Comparison of ENCODE assay signal across 14 cellular contexts in genomic region chr17:38425744-38426143, GRCh38. TPM values are rescaled to one million over a fixed set of nuclear protein-coding genes. Genes with fewer than 3 reads are reported as not detected.
DNase-seq lines count a peak whose midpoint lies in the region; ATAC-seq and TF ChIP-seq lines count a peak whose summit lies in the region.
"Had no signal": no experiment of that assay in that cellular context is flagged by ENCODE, and none has a peak within 500 bp of the region (broad histone marks: within the 10 kb centered on the region; RNA-seq: fewer than 3 reads in every experiment).

No MANE protein-coding gene starts in this region.

- H3K27me3 ChIP-seq in vagina = no peaks in the 10 kb centered on the region
- H3K27me3 ChIP-seq: pancreas, Peyer's patch had no signal

- H3K4me1 Mint-ChIP-seq in natural killer cell = peaks cover 12 to 34% of the 10 kb centered on the region in 2 donors
- peaks cover 8 to 28% of the 10 kb centered on the region in 2 donors for H3K4me1 Mint-ChIP-seq in natural killer cell treated with Interleukin-12 subunit alpha and Interleukin-12 subunit beta and Interleukin-15 and Interleukin-18, amount 100 ng/mL, for 72 hours (ENCODE audit: low read depth in 2 of 2)

- no peak for TF ChIP-seq POLR2A in vagina (IDR thresholded peaks at IDR 0.05)

- H3K4me1 ChIP-seq in vagina = peaks cover 66% of the 10 kb centered on the region

- DNase-seq in natural killer cell (no peak), fibroblast of pulmonary artery (ENCODE audit: low read depth) (peak; percentile 52), omental fat pad (ENCODE audit: low spot score) (no peak), vagina (ENCODE audit: extremely low spot score in 2 of 2) (no peak), NCI-H1694 treated with DMSO at 0.1 percent for 48 hours (lab: John Stamatoyannopoulos, UW) (no peak)
- DNase-seq in natural killer cell treated with Interleukin-12 subunit alpha and Interleukin-12 subunit beta and Interleukin-15 and Interleukin-18, amount 100 ng/mL, for 72 hours (ENCODE audit: low spot score) = no peak
- DNase-seq: ACHN; activated CD8-positive, alpha-beta memory T cell treated with anti-CD3 and anti-CD28 coated beads for 24 hours; pancreas; Peyer's patch; stimulated activated CD4-positive, alpha-beta T cell treated with anti-CD3 and anti-CD28 coated beads, Interleukin-4, amount 100 ng/mL, for 4 hours; T1000 had no signal

- TF ChIP-seq CTCF in natural killer cell (IDR thresholded peaks at IDR 0.05) = no peak
- no peak for TF ChIP-seq CTCF in fibroblast of pulmonary artery (IDR thresholded peaks at IDR 0.05; ENCODE audit: low read length, missing control alignments)
- TF ChIP-seq CTCF in omental fat pad (IDR thresholded peaks at IDR 0.05) = no peak
- no peak for TF ChIP-seq CTCF in vagina (IDR thresholded peaks at IDR 0.05)

- H3K4me3 ChIP-seq in fibroblast of pulmonary artery (replicated peaks; ENCODE audit: low read depth, low read length) = no peak overlapping the region
- no peak overlapping the region for H3K4me3 ChIP-seq in vagina
- H3K4me3 ChIP-seq: pancreas, Peyer's patch had no signal

- intact Hi-C loops in natural killer cell (cut with micrococcal nuclease) (no loop called here), vagina (cut with DNase I) (loop anchor here (10.0 kb wide), 1 partner anchor 59 kb away; no protein-coding TSS in a partner anchor)

- no peaks in the 10 kb centered on the region for H3K9me3 Mint-ChIP-seq in natural killer cell
- no peaks in the 10 kb centered on the region for H3K9me3 Mint-ChIP-seq in natural killer cell treated with Interleukin-12 subunit alpha and Interleukin-12 subunit beta and Interleukin-15 and Interleukin-18, amount 100 ng/mL, for 72 hours

- no peaks in the 10 kb centered on the region for H3K36me3 Mint-ChIP-seq in natural killer cell
- H3K36me3 Mint-ChIP-seq in natural killer cell treated with Interleukin-12 subunit alpha and Interleukin-12 subunit beta and Interleukin-15 and Interleukin-18, amount 100 ng/mL, for 72 hours = no peaks in the 10 kb centered on the region

- peaks cover 29 to 36% of the 10 kb centered on the region in 2 donors for H3K27me3 Mint-ChIP-seq in natural killer cell (ENCODE audit: low read depth in 2 of 2)
- H3K27me3 Mint-ChIP-seq in natural killer cell treated with Interleukin-12 subunit alpha and Interleukin-12 subunit beta and Interleukin-15 and Interleukin-18, amount 100 ng/mL, for 72 hours = peaks cover 25 to 32% of the 10 kb centered on the region in 2 donors

- no peak overlapping the region for H3K27ac Mint-ChIP-seq in natural killer cell
- H3K27ac Mint-ChIP-seq in natural killer cell treated with Interleukin-12 subunit alpha and Interleukin-12 subunit beta and Interleukin-15 and Interleukin-18, amount 100 ng/mL, for 72 hours = no peak overlapping the region

- H3K9me3 ChIP-seq in vagina = no peaks in the 10 kb centered on the region
- H3K9me3 ChIP-seq: pancreas, Peyer's patch had no signal

- H3K27ac ChIP-seq in vagina = peak overlapping the region; percentile 92
- H3K27ac ChIP-seq: pancreas had no signal

- peak overlapping the region; percentile 49 for H3K4me3 Mint-ChIP-seq in natural killer cell
- H3K4me3 Mint-ChIP-seq in natural killer cell treated with Interleukin-12 subunit alpha and Interleukin-12 subunit beta and Interleukin-15 and Interleukin-18, amount 100 ng/mL, for 72 hours = no peak overlapping the region

- ATAC-seq in natural killer cell = no peak
- ATAC-seq in natural killer cell treated with Interleukin-12 subunit alpha and Interleukin-12 subunit beta and Interleukin-15 and Interleukin-18, amount 100 ng/mL, for 72 hours = no peak
- peak; percentile 34 for ATAC-seq in omental fat pad (ENCODE audit: low FRiP score)
- no peak for ATAC-seq in GM21717 (IDR thresholded peaks at IDR 0.05; ENCODE audit: unreplicated experiment)
- ATAC-seq in HG02610 (IDR thresholded peaks at IDR 0.05; ENCODE audit: unreplicated experiment) = no peak
- ATAC-seq: pancreas had no signal

- no peaks in the 10 kb centered on the region for H3K36me3 ChIP-seq in vagina
- H3K36me3 ChIP-seq: pancreas, Peyer's patch had no signal

RNA-seq across cellular contexts. Expression of gene ARHGAP23, which starts 2.5 kb away (rescaled TPM):
- total RNA-seq in natural killer cell = 1 to 10 TPM in 2 of 3 donors, under 1 TPM in 1; 0.19 to 1.8 (median 1.7) TPM
- total RNA-seq in natural killer cell treated with Interleukin-12 subunit alpha and Interleukin-12 subunit beta and Interleukin-15 and Interleukin-18, amount 100 ng/mL, for 72 hours = 1 to 10 TPM in 1 of 2 donors, under 1 TPM in 1; 0.55 to 2.9 TPM
- total RNA-seq in omental fat pad = 10 to 100 TPM; 22.7 to 70.9 (median 30.1) TPM
- 70.2 TPM for total RNA-seq in vagina

Comparison
In these comparisons a context has a peak if more than half of its experiments do, and no peak if none do; other contexts are left out.
1. RNA of gene ARHGAP23, which starts 2.5 kb away (total RNA-seq): 70.2 TPM in vagina (single experiment) and 22.7 to 70.9 TPM in omental fat pad; 0.55 to 2.9 TPM in natural killer cell treated with Interleukin-12 subunit alpha and Interleukin-12 subunit beta and Interleukin-15 and Interleukin-18, amount 100 ng/mL, for 72 hours and 0.19 to 1.8 TPM in natural killer cell; every median in the first group is over 4 times any median in the second.